In genomic region chr6:128367437-128367836, GRCh38 we compare ENCODE assay signal across 19 cellular contexts.
"Had no signal": no experiment of that assay in that cellular context is flagged by ENCODE, and none has a peak within 500 bp of the region (broad histone marks: within the 10 kb centered on the region; RNA-seq: fewer than 3 reads in every experiment).

No MANE protein-coding gene starts in this region.

- H3K4me1 ChIP-seq: spleen, upper lobe of right lung had no signal

- H3K36me3 ChIP-seq: adrenal gland, ascending aorta, brain microvascular endothelial cell, esophagus muscularis mucosa, gastrocnemius medialis, spleen, upper lobe of right lung had no signal

- H3K27me3 ChIP-seq: adrenal gland, ascending aorta, brain microvascular endothelial cell, esophagus muscularis mucosa, gastrocnemius medialis, spleen, upper lobe of right lung had no signal

- H3K27ac ChIP-seq: adrenal gland, ascending aorta, brain microvascular endothelial cell, esophagus muscularis mucosa, gastrocnemius medialis, spleen, upper lobe of right lung had no signal

- H3K9me3 ChIP-seq: adrenal gland, ascending aorta, esophagus muscularis mucosa, gastrocnemius medialis, spleen, upper lobe of right lung had no signal

- DNase-seq: activated T-cell treated with anti-CD3 and anti-CD28 coated beads, Interleukin-2, amount 50 U/mL, for 1 hour; adrenal gland; brain microvascular endothelial cell; central memory CD4-positive, alpha-beta T cell; effector memory CD4-positive, alpha-beta T cell; gastrocnemius medialis; hypothalamus; left ventricle myocardium superior; midbrain; natural killer cell; retina; spleen; stimulated activated CD4-positive, alpha-beta T cell treated with anti-CD3 and anti-CD28 coated beads, Interleukin-4, amount 100 ng/mL, for 4 hours; stimulated activated naive CD8-positive, alpha-beta T cell treated with anti-CD3 and anti-CD28 coated beads, Interleukin-15, Interleukin-2, amounts not matched to agents 100 U/mL and 50 U/mL, for 24 hours; T-helper 9 cell; upper lobe of right lung had no signal

- H3K4me3 ChIP-seq: adrenal gland, ascending aorta, esophagus muscularis mucosa, gastrocnemius medialis, spleen, upper lobe of right lung had no signal

- ATAC-seq: gastrocnemius medialis; left ventricle myocardium superior; natural killer cell; stimulated activated naive CD8-positive, alpha-beta T cell treated with anti-CD3 and anti-CD28 coated beads, Interleukin-15, Interleukin-2, amounts not matched to agents 100 U/mL and 50 U/mL, for 24 hours; upper lobe of right lung; WTC11 had no signal
